14 cellular contexts compared by ENCODE assay signal in the genomic region with DNA sequence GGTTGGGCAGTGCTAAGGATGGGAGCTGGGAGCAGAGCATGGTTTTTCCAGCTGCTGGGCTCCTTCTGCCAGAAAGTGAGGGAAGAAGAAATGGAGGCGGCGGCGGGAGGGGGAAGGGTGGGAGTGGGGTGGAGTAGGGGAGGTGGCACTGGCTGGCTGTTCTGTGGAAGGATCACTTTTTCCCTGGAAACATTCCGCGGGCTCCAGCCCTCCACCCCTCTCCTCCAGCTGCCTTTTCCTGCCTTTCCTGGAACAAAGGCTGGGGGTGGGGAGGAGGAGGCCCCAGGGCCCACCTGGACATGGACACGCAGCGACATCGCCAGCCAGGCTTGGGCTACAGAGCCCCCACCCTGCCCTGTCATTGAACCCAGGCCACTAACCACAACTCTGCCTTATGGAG. TPM values are rescaled to one million over a fixed set of nuclear protein-coding genes. Genes with fewer than 3 reads are reported as not detected.
A peak's percentile ranks its signal among the peaks of the same experiment; 100 is the strongest.
DNase-seq lines count a peak whose midpoint lies in the region; ATAC-seq and TF ChIP-seq lines count a peak whose summit lies in the region.
"Had no signal": no experiment of that assay in that cellular context is flagged by ENCODE, and none has a peak within 500 bp of the region (broad histone marks: within the 10 kb centered on the region; RNA-seq: fewer than 3 reads in every experiment).

No MANE protein-coding gene starts in this region.

- H3K36me3 ChIP-seq in BLaER1 treated with 17β-estradiol and CSF1 and Interleukin-3, amounts not matched to agents 10 nM and 100 nM = no peaks in the 10 kb centered on the region
- no peaks in the 10 kb centered on the region for H3K36me3 ChIP-seq in H7 (replicated peaks; ENCODE audit: control insufficient read depth, insufficient read depth, low read length)
- no peaks in the 10 kb centered on the region for H3K36me3 ChIP-seq in ascending aorta
- H3K36me3 ChIP-seq: BE2C, HAP-1 had no signal

- intact Hi-C loops in posterior vena cava (cut with DNase I) = no loop called here
- intact Hi-C loops in ascending aorta (cut with DNase I) = no loop called here

- ATAC-seq in naive thymus-derived CD8-positive, alpha-beta T cell = no peak
- ATAC-seq: HepG2 had no signal

- no peak overlapping the region for H3K4me3 ChIP-seq in BLaER1 treated with 17β-estradiol and CSF1 and Interleukin-3, amounts not matched to agents 10 nM and 100 nM
- H3K4me3 ChIP-seq in H7 (ENCODE audit: insufficient read depth, low read depth, low read length) = no peak overlapping the region
- no peak overlapping the region for H3K4me3 ChIP-seq in ascending aorta
- H3K4me3 ChIP-seq: HAP-1 had no signal

- H3K9me3 ChIP-seq in BLaER1 treated with 17β-estradiol and CSF1 and Interleukin-3, amounts not matched to agents 10 nM and 100 nM (replicated peaks in 1 of 11) = peaks cover 0 to 4% (median 0%) of the 10 kb centered on the region in 11 experiments; a peak in 2 of 22 replicates
- H3K9me3 ChIP-seq in ascending aorta = no peaks in the 10 kb centered on the region
- H3K9me3 ChIP-seq: HAP-1 had no signal

- H3K27ac Mint-ChIP-seq in naive thymus-derived CD8-positive, alpha-beta T cell = no peak overlapping the region
- H3K27ac Mint-ChIP-seq: CD8-positive, alpha-beta memory T cell had no signal

- H3K27me3 Mint-ChIP-seq in naive thymus-derived CD8-positive, alpha-beta T cell = peaks cover 0 to 3% (median 0%) of the 10 kb centered on the region in 5 donors

- TF ChIP-seq CTCF in ascending aorta (IDR thresholded peaks at IDR 0.05) = no peak

- no peak overlapping the region for H3K4me3 Mint-ChIP-seq in naive thymus-derived CD8-positive, alpha-beta T cell
- H3K4me3 Mint-ChIP-seq: CD8-positive, alpha-beta memory T cell had no signal

- H3K9me3 Mint-ChIP-seq in naive thymus-derived CD8-positive, alpha-beta T cell = peaks cover 0 to 2% (median 0%) of the 10 kb centered on the region in 9 donors
- H3K9me3 Mint-ChIP-seq: CD8-positive, alpha-beta memory T cell had no signal

- H3K36me3 Mint-ChIP-seq in naive thymus-derived CD8-positive, alpha-beta T cell = no peaks in the 10 kb centered on the region
- H3K36me3 Mint-ChIP-seq: CD8-positive, alpha-beta memory T cell had no signal

- H3K27ac ChIP-seq in BLaER1 treated with 17β-estradiol and CSF1 and Interleukin-3, amounts not matched to agents 10 nM and 100 nM = no peak overlapping the region
- no peak overlapping the region for H3K27ac ChIP-seq in ascending aorta

- POLR2A ChIA-PET in naive thymus-derived CD8-positive, alpha-beta T cell (lab: Charles Lee) = no interaction called here

- no peaks in the 10 kb centered on the region for H3K4me1 Mint-ChIP-seq in naive thymus-derived CD8-positive, alpha-beta T cell
- H3K4me1 Mint-ChIP-seq: CD8-positive, alpha-beta memory T cell had no signal

- no peak overlapping the region for H3K9ac ChIP-seq in BLaER1 treated with 17β-estradiol and CSF1 and Interleukin-3, amounts not matched to agents 10 nM and 100 nM

- no peaks in the 10 kb centered on the region for H3K27me3 ChIP-seq in BLaER1 treated with 17β-estradiol and CSF1 and Interleukin-3, amounts not matched to agents 10 nM and 100 nM
- H3K27me3 ChIP-seq in H7 (ENCODE audit: control insufficient read depth, insufficient read depth, low read length) (no peaks in the 10 kb centered on the region), ascending aorta (no peaks in the 10 kb centered on the region)
- H3K27me3 ChIP-seq: BE2C had no signal

- peak overlapping the region in 8 of 11 experiments; percentile 40 to 67 (median 42); a peak in 11 of 22 replicates for H3K4me2 ChIP-seq in BLaER1 treated with 17β-estradiol and CSF1 and Interleukin-3, amounts not matched to agents 10 nM and 100 nM

- H4K20me1 ChIP-seq in BLaER1 treated with 17β-estradiol and CSF1 and Interleukin-3, amounts not matched to agents 10 nM and 100 nM = no peaks in the 10 kb centered on the region

- DNase-seq in H7 (peak; percentile 69), left kidney (ENCODE audit: low read depth, low spot score) (peak; percentile 44), posterior vena cava (ENCODE audit: low spot score) (peak; percentile 57), hepatic stellate cell (ENCODE audit: low spot score) (no peak), ascending aorta (ENCODE audit: low spot score in 2 of 2) (no peak)
- DNase-seq in naive thymus-derived CD8-positive, alpha-beta T cell = no peak
- DNase-seq: BE2C; Caco-2; CD8-positive, alpha-beta memory T cell; DND-41; GDM1 had no signal

- peaks cover 0 to 35% (median 26%) of the 10 kb centered on the region in 10 experiments; a peak in 14 of 20 replicates for H3K4me1 ChIP-seq in BLaER1 treated with 17β-estradiol and CSF1 and Interleukin-3, amounts not matched to agents 10 nM and 100 nM
- no peaks in the 10 kb centered on the region for H3K4me1 ChIP-seq in ascending aorta
- H3K4me1 ChIP-seq: BE2C, Caco-2, HAP-1 had no signal

RNA-seq across cellular contexts. Expression of gene CFAP20, which starts 41.1 kb away (rescaled TPM):
- 56.9 and 67.0 TPM in 2 replicates for total RNA-seq in H7 (2014; rRNA removed; shearing (Covaris generic))
- 10 to 100 TPM; 14.5 to 15.3 TPM for total RNA-seq in posterior vena cava
- 39.1 TPM for total RNA-seq in ascending aorta
- total RNA-seq in naive thymus-derived CD8-positive, alpha-beta T cell = 10 to 100 TPM; 25.3 to 30.0 TPM
- 10 to 100 TPM; 23.9 to 38.8 (median 27.5) TPM for polyA plus RNA-seq in naive thymus-derived CD8-positive, alpha-beta T cell

Comparison
In these comparisons a context has a peak if more than half of its experiments do, and no peak if none do; other contexts are left out.
1. DNase-seq: peak in H7 (single experiment), left kidney (single experiment) and posterior vena cava (single experiment); none in hepatic stellate cell (single experiment), ascending aorta (0 of 2) and naive thymus-derived CD8-positive, alpha-beta T cell (0 of 10).